In genomic region chr1:27630859-27631491, GRCh38 we compare ENCODE assay signal across 9 cellular contexts. TPM values are rescaled to one million over a fixed set of nuclear protein-coding genes. Genes with fewer than 3 reads are reported as not detected.
DNase-seq lines count a peak whose midpoint lies in the region; ATAC-seq and TF ChIP-seq lines count a peak whose summit lies in the region.
"Had no signal": no experiment of that assay in that cellular context is flagged by ENCODE, and none has a peak within 500 bp of the region (broad histone marks: within the 10 kb centered on the region; RNA-seq: fewer than 3 reads in every experiment).

No MANE protein-coding gene starts in this region.

- TF ChIP-seq POLR2A in testis (IDR thresholded peaks at IDR 0.05): no peak

- peak overlapping the region; percentile 55 to 76 for H3K27ac ChIP-seq in testis

- no peak overlapping the region for H3K4me3 ChIP-seq in testis

- DNase-seq in NCI-H69 (lab: John Stamatoyannopoulos, UW) (peak; percentile 14), left cardiac atrium (peak; percentile 63), testis (peak; percentile 55), foreskin melanocyte (no peak), SHP77 (lab: John Stamatoyannopoulos, UW) (no peak)
- DNase-seq: kidney glomerular epithelial cell had no signal

- H3K9me3 ChIP-seq in testis: no peaks in the 10 kb centered on the region

- no peak for TF ChIP-seq CTCF in testis (IDR thresholded peaks at IDR 0.05)

- WGBS in testis, 2 donors: 45 to 48% methylated on average over 5 of the region's 5 CpGs

- ATAC-seq in GM21360 (IDR thresholded peaks at IDR 0.05; ENCODE audit: unreplicated experiment): peak; percentile 13
- ATAC-seq in left cardiac atrium: peak in 1 of 2 donors; percentile 56
- ATAC-seq in HG03520 (IDR thresholded peaks at IDR 0.05; ENCODE audit: unreplicated experiment): no peak

- H3K4me1 ChIP-seq in testis: peaks cover 5% of the 10 kb centered on the region

- no peaks in the 10 kb centered on the region for H3K36me3 ChIP-seq in testis (ENCODE audit: low read depth, missing control alignments)

- intact Hi-C loops in left cardiac atrium (cut with DNase I) (no loop called here), testis (cut with DNase I; ENCODE audit: low total_unique reads) (no loop called here)

- no peaks in the 10 kb centered on the region for H3K27me3 ChIP-seq in testis

RNA-seq across cellular contexts. Expression of gene FGR, which starts 4.0 kb away (rescaled TPM):
- total RNA-seq in left cardiac atrium (10 to 100 TPM in 1 of 2 donors, 1 to 10 TPM in 1; 8.6 to 10.7 TPM), testis (10 to 100 TPM in 1 of 2 donors, 1 to 10 TPM in 1; 10.0 to 10.2 TPM)
- polyA plus RNA-seq in testis (ENCODE audit: insufficient read depth, low read depth, low replicate concordance): 5.2 TPM
- total RNA-seq: LHCN-M2 had no signal

RNA-seq across cellular contexts. Expression of gene AHDC1, which starts 27.0 kb away (rescaled TPM):
- 10 to 100 TPM; 37.6 to 39.1 TPM for total RNA-seq in left cardiac atrium
- 10 to 100 TPM; 73.7 to 86.8 TPM for total RNA-seq in testis
- 32.5 TPM for polyA plus RNA-seq in testis (ENCODE audit: insufficient read depth, low read depth, low replicate concordance)

RNA-seq across cellular contexts. Expression of gene IFI6, which starts 41.0 kb away (rescaled TPM):
- total RNA-seq in left cardiac atrium (100 to 1,000 TPM in 1 of 2 donors, 10 to 100 TPM in 1; 40.6 to 143 TPM), testis (100 to 1,000 TPM; 120 to 288 TPM)
- 88.9 TPM for polyA plus RNA-seq in testis (ENCODE audit: insufficient read depth, low read depth, low replicate concordance)

Comparison
In these comparisons a context has a peak if more than half of its experiments do, and no peak if none do; other contexts are left out.
1. DNase-seq: peak in NCI-H69 (single experiment), left cardiac atrium (single experiment) and testis (single experiment); none in foreskin melanocyte (single experiment) and SHP77 (0 of 2).